In genomic region chr9:121362813-121363585, GRCh38 we compare ENCODE assay signal across 8 cellular contexts. TPM values are rescaled to one million over a fixed set of nuclear protein-coding genes. Genes with fewer than 3 reads are reported as not detected.
A peak's percentile ranks its signal among the peaks of the same experiment; 100 is the strongest.
DNase-seq lines count a peak whose midpoint lies in the region; ATAC-seq and TF ChIP-seq lines count a peak whose summit lies in the region.

No MANE protein-coding gene starts in this region.

- H3K27me3 ChIP-seq in right atrium auricular region (no peaks in the 10 kb centered on the region), skeletal muscle tissue (ENCODE audit: control insufficient read depth in 3 of 3, insufficient read depth in 3 of 3, low read length in 3 of 3) (no peaks in the 10 kb centered on the region)

- peak overlapping the region; percentile 28 to 71 (median 63) for H3K9ac ChIP-seq in skeletal muscle tissue (ENCODE audit: low read depth in 1 of 3, low read length in 3 of 3)

- H3K27ac ChIP-seq in right atrium auricular region, result peak overlapping the region; percentile 95 to 98
- H3K27ac ChIP-seq in skeletal muscle tissue (ENCODE audit: low read depth, low read length), result peak overlapping the region; percentile 98

- peak; percentile 96 for DNase-seq in GM04504 (ENCODE audit: low read depth)
- peak; percentile 71 for DNase-seq in amniotic epithelial cell (ENCODE audit: low read depth)
- DNase-seq in right atrium auricular region (ENCODE audit: low spot score), result no peak
- no peak for DNase-seq in hepatic stellate cell (ENCODE audit: low spot score)
- no peak for DNase-seq in HT-29 (ENCODE audit: low spot score)

- ATAC-seq in GM19463 (IDR thresholded peaks at IDR 0.05; ENCODE audit: unreplicated experiment), result no peak
- ATAC-seq in HG03521 (IDR thresholded peaks at IDR 0.05; ENCODE audit: unreplicated experiment), result no peak

- no peak for TF ChIP-seq CTCF in right atrium auricular region (IDR thresholded peaks at IDR 0.05)

- H3K36me3 ChIP-seq in right atrium auricular region, result peaks cover 5% of the 10 kb centered on the region
- peaks cover 0 to 2% (median 1%) of the 10 kb centered on the region in 3 donors for H3K36me3 ChIP-seq in skeletal muscle tissue (ENCODE audit: control insufficient read depth in 3 of 3, insufficient read depth in 3 of 3, low read length in 3 of 3)

- H3K4me1 ChIP-seq in right atrium auricular region (peaks cover 0 to 99% of the 10 kb centered on the region in 2 donors), skeletal muscle tissue (ENCODE audit: control insufficient read depth in 3 of 3, insufficient read depth in 3 of 3, low read length in 3 of 3) (peaks cover 52 to 78% (median 58%) of the 10 kb centered on the region in 3 donors)

- no peaks in the 10 kb centered on the region for H3K9me3 ChIP-seq in right atrium auricular region
- H3K9me3 ChIP-seq in skeletal muscle tissue (ENCODE audit: control insufficient read depth in 3 of 3, low read length in 3 of 3), result no peaks in the 10 kb centered on the region

- H3K4me3 ChIP-seq in right atrium auricular region, result no peak overlapping the region
- H3K4me3 ChIP-seq in skeletal muscle tissue (ENCODE audit: low read length in 3 of 3), result peak overlapping the region; percentile 13 to 54 (median 15)

RNA-seq across cellular contexts. Expression of gene STOM, which starts 7.1 kb away (rescaled TPM):
- total RNA-seq in right atrium auricular region (100 to 1,000 TPM; 152 to 173 TPM), skeletal muscle tissue (76.7 TPM)
- not detected in 2 replicates for total RNA-seq in HT-29 (2014; rRNA removed; shearing (Covaris generic))

Comparison
In these comparisons a context has a peak if more than half of its experiments do, and no peak if none do; other contexts are left out.
1. DNase-seq: peak in GM04504 (single experiment) and amniotic epithelial cell (single experiment); none in right atrium auricular region (single experiment), hepatic stellate cell (single experiment) and HT-29 (single experiment).
2. H3K4me3 ChIP-seq: peak in skeletal muscle tissue (3 of 3); none in right atrium auricular region (0 of 2).
3. RNA of gene STOM, which starts 7.1 kb away (total RNA-seq): 152 to 173 TPM in right atrium auricular region and 76.7 TPM in skeletal muscle tissue (single experiment); not detected in HT-29; every median in the first group is over 10 times any median in the second.